34 cellular contexts compared by ENCODE assay signal in genomic region chr10:22105270-22105669, GRCh38.
"Had no signal": no experiment of that assay in that cellular context is flagged by ENCODE, and none has a peak within 500 bp of the region (broad histone marks: within the 10 kb centered on the region; RNA-seq: fewer than 3 reads in every experiment).

No MANE protein-coding gene starts in this region.

- H3K4me3 ChIP-seq: adrenal gland, ascending aorta, body of pancreas, breast epithelium, cardiac muscle cell had no signal

- H3K4me1 ChIP-seq: adrenal gland, ascending aorta, body of pancreas, breast epithelium had no signal

- DNase-seq: activated effector memory CD4-positive, alpha-beta T cell treated with anti-CD3 and anti-CD28 coated beads, Interleukin-2, amount 50 U/mL, for 16 hours; activated effector memory CD4-positive, alpha-beta T cell treated with Interleukin-2 at 50 U/mL for 16 hours; activated gamma-delta T cell; activated gamma-delta T cell treated with Interleukin-2 at 50 U/mL for 16 hours; activated naive CD4-positive, alpha-beta T cell; activated naive CD4-positive, alpha-beta T cell treated with anti-CD3 and anti-CD28 coated beads for 36 hours; activated naive CD4-positive, alpha-beta T cell treated with anti-CD3 and anti-CD28 coated beads, Interleukin-2, amount 10 ng/mL, durations not matched to agents 7 days and 5 days; activated naive CD4-positive, alpha-beta T cell treated with anti-CD3 and anti-CD28 coated beads, Interleukin-2, amount 50 U/mL, for 16 hours; activated naive CD4-positive, alpha-beta T cell treated with Interleukin-2 at 50 U/mL for 16 hours; activated naive CD8-positive, alpha-beta T cell treated with anti-CD3 and anti-CD28 coated beads for 36 hours; activated naive CD8-positive, alpha-beta T cell treated with anti-CD3 and anti-CD28 coated beads, Interleukin-2, amount 10 ng/mL, durations not matched to agents 7 days and 5 days; activated naive CD8-positive, alpha-beta T cell treated with anti-CD3 and anti-CD28 coated beads, Interleukin-2, amount 50 U/mL, for 24 hours; activated T-cell treated with anti-CD3 and anti-CD28 coated beads, Interleukin-2, amount 50 U/mL, for 1 hour; activated T-cell treated with anti-CD3 and anti-CD28 coated beads, Interleukin-2, amount 50 U/mL, for 24 hours; activated T-cell treated with anti-CD3 and anti-CD28 coated beads, Interleukin-2, amount 50 U/mL, for 4 hours; activated T-cell treated with anti-CD3 and anti-CD28 coated beads, Interleukin-2, amount 50 U/mL, for 48 hours; activated T-cell treated with anti-CD3 and anti-CD28 coated beads, Interleukin-2, amount 50 U/mL, for 72 hours; adrenal gland; amniotic stem cell; amygdala; anterior cingulate cortex; aorta; body of pancreas; brain microvascular endothelial cell; caudate nucleus; central memory CD4-positive, alpha-beta T cell; cerebellar nuclear complex had no signal

- ATAC-seq: activated naive CD4-positive, alpha-beta T cell treated with anti-CD3 and anti-CD28 coated beads, Interleukin-2, amount 50 U/mL, for 72 hours; activated naive CD8-positive, alpha-beta T cell treated with anti-CD3 and anti-CD28 coated beads, Interleukin-2, amount 50 U/mL, for 24 hours; activated T-cell treated with anti-CD3 and anti-CD28 coated beads, Interleukin-2, amount 50 U/mL, for 4 hours; activated T-cell treated with anti-CD3 and anti-CD28 coated beads, Interleukin-2, amount 50 U/mL, for 72 hours; activated T-helper 17 cell treated with anti-CD3 and anti-CD28 coated beads, Interleukin-2, amount 50 U/mL, for 72 hours; body of pancreas had no signal

- H3K9me3 ChIP-seq: adrenal gland, ascending aorta, body of pancreas, breast epithelium had no signal

- H3K27me3 ChIP-seq: adrenal gland, ascending aorta, body of pancreas, brain microvascular endothelial cell, breast epithelium, cardiac muscle cell had no signal

- H3K36me3 ChIP-seq: adrenal gland, ascending aorta, brain microvascular endothelial cell, breast epithelium, cardiac muscle cell had no signal

- FAIRE-seq: astrocyte, bronchial epithelial cell had no signal

- H3K27ac ChIP-seq: adrenal gland, ascending aorta, body of pancreas, brain microvascular endothelial cell, breast epithelium, cardiac muscle cell had no signal
